19 cellular contexts compared by ENCODE assay signal in genomic region chr12:65546528-65546927, GRCh38.
DNase-seq lines count a peak whose midpoint lies in the region; ATAC-seq and TF ChIP-seq lines count a peak whose summit lies in the region.
"Had no signal": no experiment of that assay in that cellular context is flagged by ENCODE, and none has a peak within 500 bp of the region (broad histone marks: within the 10 kb centered on the region; RNA-seq: fewer than 3 reads in every experiment).

No MANE protein-coding gene starts in this region.

- intact Hi-C loops in Right ventricle myocardium superior (cut with DNase I), result no loop called here
- intact Hi-C loops in right cardiac atrium (cut with DNase I), result no loop called here
- intact Hi-C loops in IMR-90 (cut with micrococcal nuclease), result no loop called here
- intact Hi-C loops in left ventricle myocardium inferior (cut with micrococcal nuclease), result no loop called here
- intact Hi-C loops in sciatic nerve (cut with DNase I), result no loop called here
- intact Hi-C loops in A673 (cut with micrococcal nuclease; ENCODE audit: unreplicated experiment), result no loop called here

- TF ChIP-seq RAD21 in IMR-90 (IDR thresholded peaks at IDR 0.05; ENCODE audit: low read length), result no peak

- POLR2A ChIA-PET in IMR-90 (lab: Charles Lee; ENCODE audit: unreplicated experiment), result interaction anchor here (0.6 kb wide), 1 partner anchor 258 kb away, joined by 3 read pairs; no protein-coding TSS in a partner anchor
- POLR2A ChIA-PET in A673 (lab: Charles Lee; ENCODE audit: low non-redundant PET), result no interaction called here

- peak overlapping the region; percentile 91 for H4K5ac ChIP-seq in IMR-90 (ENCODE audit: low read depth, low read length)

- peak overlapping the region; percentile 30 to 41; a peak in 1 of 4 replicates for H4K8ac ChIP-seq in IMR-90 (ENCODE audit: low read depth in 2 of 2, low read length in 2 of 2)

- no peaks in the 10 kb centered on the region for H4K20me1 ChIP-seq in IMR-90 (ENCODE audit: insufficient read depth, low read length)

- dilution Hi-C loops in IMR-90 (cut with HindIII; ENCODE audit: low sequenced_read_pairs, unreplicated experiment), result no loop called here

- H3K4me1 ChIP-seq in right cardiac atrium (ENCODE audit: control insufficient read depth, insufficient read depth, low read length) (no peaks in the 10 kb centered on the region), IMR-90 (ENCODE audit: control insufficient read depth, insufficient read depth, low read length) (peaks cover 4% of the 10 kb centered on the region), left ventricle myocardium inferior (peaks cover 7% of the 10 kb centered on the region), HAP-1 (no peaks in the 10 kb centered on the region), A673 (ENCODE audit: insufficient read depth, low read length, poor library complexity, severe bottlenecking) (no peaks in the 10 kb centered on the region)
- H3K4me1 ChIP-seq: A549 had no signal

- no peaks in the 10 kb centered on the region for H3K9me3 ChIP-seq in right cardiac atrium (ENCODE audit: control insufficient read depth, low read length)
- H3K9me3 ChIP-seq in IMR-90 (ENCODE audit: control insufficient read depth, insufficient read depth, low read length), result no peaks in the 10 kb centered on the region
- no peaks in the 10 kb centered on the region for H3K9me3 ChIP-seq in left ventricle myocardium inferior (replicated peaks)
- no peaks in the 10 kb centered on the region for H3K9me3 ChIP-seq in HAP-1
- peaks cover 9% of the 10 kb centered on the region for H3K9me3 ChIP-seq in A673 (ENCODE audit: low read depth, low read length, poor library complexity, severe bottlenecking)

- H3K27me3 ChIP-seq in right cardiac atrium (ENCODE audit: control insufficient read depth, insufficient read depth) (no peaks in the 10 kb centered on the region), IMR-90 (ENCODE audit: control insufficient read depth, insufficient read depth, low read length) (no peaks in the 10 kb centered on the region), left ventricle myocardium inferior (ENCODE audit: low read depth) (no peaks in the 10 kb centered on the region), HAP-1 (ENCODE audit: low read depth) (no peaks in the 10 kb centered on the region; the same call in 1 of the 2 replicates), A673 (replicated peaks; ENCODE audit: insufficient read depth, low read depth, low read length, poor library complexity) (no peaks in the 10 kb centered on the region)

- H3K36me3 ChIP-seq in IMR-90 (ENCODE audit: control insufficient read depth, insufficient read depth, low read length), result no peaks in the 10 kb centered on the region
- no peaks in the 10 kb centered on the region for H3K36me3 ChIP-seq in left ventricle myocardium inferior
- no peaks in the 10 kb centered on the region for H3K36me3 ChIP-seq in HAP-1 (replicated peaks)
- H3K36me3 ChIP-seq in A673 (ENCODE audit: insufficient read depth, low read length, poor library complexity, severe bottlenecking), result no peaks in the 10 kb centered on the region

- H3K27ac ChIP-seq in right cardiac atrium (ENCODE audit: low read length) (no peak overlapping the region), IMR-90 (ENCODE audit: insufficient read depth, low read length) (peak overlapping the region; percentile 27; the same call in 1 of the 2 replicates), left ventricle myocardium inferior (replicated peaks) (peak overlapping the region; percentile 44), A673 (ENCODE audit: low read depth, low read length, poor library complexity, severe bottlenecking) (no peak overlapping the region)
- H3K27ac ChIP-seq: A549 had no signal

- H2AK9ac ChIP-seq in IMR-90 (replicated peaks; ENCODE audit: low read depth, low read length, poor library complexity), result no peak overlapping the region

- H3K79me1 ChIP-seq in IMR-90 (ENCODE audit: low read depth in 1 of 2, low read length in 2 of 2), result no peaks in the 10 kb centered on the region

- WGBS in right cardiac atrium, result 73% methylated on average over 4 of the region's 4 CpGs
- WGBS in IMR-90 (ENCODE audit: extremely low coverage in 2 of 2, insufficient read length in 1 of 2), 2 experiments, result no CpG with 5 or more reads among the region's 4 CpGs

- H2BK120ac ChIP-seq in IMR-90 (ENCODE audit: low read depth, low read length), result peak overlapping the region; percentile 69

- DNase-seq in Right ventricle myocardium superior (no peak), right cardiac atrium (no peak), IMR-90 (no peak), left ventricle myocardium inferior (no peak), sciatic nerve (ENCODE audit: low spot score) (no peak), HAP-1 (ENCODE audit: low spot score in 2 of 2) (no peak), A673 (ENCODE audit: low spot score) (no peak), activated T-cell treated with anti-CD3 and anti-CD28 coated beads for 4 hours (no peak)
- DNase-seq: 8988T; C1 segment of cervical spinal cord; Calu3; CD4-positive, alpha-beta memory T cell; COR-L47; DMS53; DMS79 treated with DMSO at 0.1 percent for 48 hours; GF-D8; GOT3; HCEC 1CT had no signal

- in situ Hi-C loops in IMR-90 (cut with MboI; ENCODE audit: low sequenced_read_pairs), result no loop called here
- in situ Hi-C loops in HAP-1 (cut with MboI; ENCODE audit: low sequenced_read_pairs), result no loop called here

- H2AK5ac ChIP-seq in IMR-90 (ENCODE audit: low read depth, low read length), result peak overlapping the region; percentile 11; the same call in 1 of the 2 replicates

- CTCF ChIA-PET in IMR-90 (lab: Yijun Ruan, JAX) (interaction anchor here (1.0 to 1.1 kb wide), 2 partner anchors 10 kb away, joined by 3 to 5 read pairs; no protein-coding TSS in a partner anchor), A673 (lab: Charles Lee) (no interaction called here)

- ATAC-seq in Right ventricle myocardium superior (ENCODE audit: poor library complexity), result peak; percentile 61
- no peak for ATAC-seq in right cardiac atrium
- ATAC-seq in IMR-90 (ENCODE audit: low read depth), result peak; percentile 44; the same call in 1 of the 2 replicates
- peak; percentile 38 for ATAC-seq in sciatic nerve
- ATAC-seq: A549 had no signal

- peak overlapping the region; percentile 78 for H3K18ac ChIP-seq in IMR-90 (ENCODE audit: low read depth, low read length)

- no peak overlapping the region for H2AFZ ChIP-seq in IMR-90 (replicated peaks; ENCODE audit: low read length, poor library complexity)

- no peak overlapping the region for H3K23ac ChIP-seq in IMR-90 (ENCODE audit: low read depth, low read length)

- no peak for TF ChIP-seq CTCF in IMR-90 (conservative IDR thresholded peaks at IDR 0.05; ENCODE audit: low read depth, low read length)
- no peak for TF ChIP-seq CTCF in left ventricle myocardium inferior (IDR thresholded peaks at IDR 0.05; ENCODE audit: borderline replicate concordance)
- TF ChIP-seq CTCF in A673 (conservative IDR thresholded peaks at IDR 0.05; ENCODE audit: low read depth, low read length), result no peak

- H3K14ac ChIP-seq in IMR-90 (replicated peaks; ENCODE audit: low read depth, low read length), result no peak overlapping the region

- no peaks in the 10 kb centered on the region for H3K9me1 ChIP-seq in IMR-90 (ENCODE audit: insufficient read depth, low read length)

- H3K4me3 ChIP-seq in right cardiac atrium (ENCODE audit: low read length) (no peak overlapping the region), IMR-90 (ENCODE audit: insufficient read depth, low read depth, low read length) (no peak overlapping the region), left ventricle myocardium inferior (no peak overlapping the region), HAP-1 (no peak overlapping the region), A673 (ENCODE audit: low read depth, low read length, poor library complexity, severe bottlenecking) (no peak overlapping the region)
- H3K4me3 ChIP-seq: A549 had no signal

- H2BK15ac ChIP-seq in IMR-90 (ENCODE audit: low read depth, low read length), result peak overlapping the region; percentile 45; the same call in 1 of the 3 replicates

- H2BK5ac ChIP-seq in IMR-90 (ENCODE audit: low read depth, low read length, poor library complexity, severe bottlenecking), result peak overlapping the region; percentile 68

- no peak overlapping the region for H3K4me2 ChIP-seq in IMR-90 (ENCODE audit: low read depth, low read length)
- H3K4me2 ChIP-seq: A549 had no signal

- H3K56ac ChIP-seq in IMR-90 (ENCODE audit: extremely low read depth, insufficient read depth, low read length), result no peak overlapping the region

- peak overlapping the region; percentile 44; the same call in 1 of the 2 replicates for H2BK20ac ChIP-seq in IMR-90 (ENCODE audit: low read depth, low read length)

- TF ChIP-seq POLR2A in IMR-90 (IDR thresholded peaks at IDR 0.05; ENCODE audit: low read depth, low read length), result no peak

- H3K4ac ChIP-seq in IMR-90 (ENCODE audit: low read depth, low read length), result peak overlapping the region; percentile 69

- BruUV-seq in IMR-90 (replicated peaks; lab: Mats Ljungman, UMichigan) (no TSS peak), A673 (replicated peaks; lab: Mats Ljungman, UMichigan) (no TSS peak)

- H3K9ac ChIP-seq in IMR-90 (ENCODE audit: low read depth, low read length), result no peak overlapping the region

- peak overlapping the region; percentile 54; the same call in 1 of the 2 replicates for H4K91ac ChIP-seq in IMR-90 (ENCODE audit: insufficient read depth, low read depth, low read length)

TF ChIP-seq in IMR-90, 13 proteins besides CTCF, POLR2A, EP300 and RAD21 (continues in another document):
- TF ChIP-seq ELK1 (IDR thresholded peaks at IDR 0.05; ENCODE audit: borderline replicate concordance, low read depth, low read length) (no peak), RFX5 (IDR thresholded peaks at IDR 0.05; ENCODE audit: low read depth, low read length) (no peak), MXI1 (IDR thresholded peaks at IDR 0.05; ENCODE audit: borderline replicate concordance, low read depth, low read length) (no peak), MAZ (IDR thresholded peaks at IDR 0.05; ENCODE audit: borderline replicate concordance, low read depth, low read length) (no peak), MAFK (IDR thresholded peaks at IDR 0.05; ENCODE audit: low read depth, low read length) (no peak), FOS (IDR thresholded peaks at IDR 0.05; ENCODE audit: low read depth, low read length) (no peak), CHD1 (IDR thresholded peaks at IDR 0.05; ENCODE audit: low read depth, low read length) (no peak), BHLHE40 (IDR thresholded peaks at IDR 0.05; ENCODE audit: low read depth, low read length) (no peak), RCOR1 (IDR thresholded peaks at IDR 0.05; ENCODE audit: insufficient replicate concordance, low read length) (no peak), CEBPB (IDR thresholded peaks at IDR 0.05; ENCODE audit: low read depth, low read length) (no peak)

Comparison
In these comparisons a context has a peak if more than half of its experiments do, and no peak if none do; other contexts are left out.
1. ATAC-seq: peak in Right ventricle myocardium superior (single experiment), IMR-90 (single experiment) and sciatic nerve (single experiment); none in right cardiac atrium (0 of 2).
2. H3K27ac ChIP-seq: peak in IMR-90 (single experiment) and left ventricle myocardium inferior (single experiment); none in right cardiac atrium (single experiment) and A673 (single experiment).